32 cellular contexts compared by ENCODE assay signal in the genomic region with DNA sequence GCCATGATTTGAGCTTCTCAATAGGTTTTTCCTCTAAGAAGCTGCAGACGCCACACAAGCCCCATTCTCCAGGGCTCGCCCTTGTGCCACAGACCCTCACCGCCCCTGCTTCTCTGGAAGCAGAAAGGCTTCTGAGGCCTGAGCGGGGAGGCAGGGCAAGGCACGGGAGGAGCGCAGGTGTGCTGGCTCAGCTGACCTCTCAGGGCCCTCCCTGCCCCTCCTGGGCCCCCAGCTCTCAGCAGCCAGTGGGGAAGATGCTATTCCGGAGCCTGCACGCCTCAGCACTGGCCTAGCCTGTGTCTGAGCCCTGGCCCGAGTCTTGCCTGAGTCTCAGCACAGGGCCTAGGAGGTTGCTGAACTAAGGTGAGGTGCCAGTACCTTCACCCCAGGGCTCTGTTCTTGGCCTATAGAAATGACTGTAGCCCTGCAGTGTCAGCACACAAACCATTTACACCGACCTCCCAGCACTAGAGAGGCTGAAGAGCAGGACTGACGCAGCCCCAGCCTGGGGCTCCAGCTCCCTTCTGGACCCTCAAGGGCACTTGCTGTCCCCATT. TPM values are rescaled to one million over a fixed set of nuclear protein-coding genes. Genes with fewer than 3 reads are reported as not detected.
"Had no signal": no experiment of that assay in that cellular context is flagged by ENCODE, and none has a peak within 500 bp of the region (broad histone marks: within the 10 kb centered on the region; RNA-seq: fewer than 3 reads in every experiment).

No MANE protein-coding gene starts in this region.

- FAIRE-seq: bronchial epithelial cell, colon, endometrium, islet of Langerhans, small intestine had no signal

- H3K4me3 Mint-ChIP-seq: activated B cell treated with CpG ODN at 0.5 μM for 24 hours; activated CD8-positive, alpha-beta T cell treated with anti-CD3 and anti-CD28 coated beads for 36 hours; neural crest cell; stimulated activated naive B cell treated with anti-CD40 and anti-IgM and Interleukin-4, amounts not matched to agents 10 μg/mL and 1 μg/mL and 100 μg/mL, for 72 hours had no signal

- H3K27me3 Mint-ChIP-seq: activated B cell treated with CpG ODN at 0.5 μM for 24 hours; activated CD8-positive, alpha-beta T cell treated with anti-CD3 and anti-CD28 coated beads for 36 hours; stimulated activated naive B cell treated with anti-CD40 and anti-IgM and Interleukin-4, amounts not matched to agents 10 μg/mL and 1 μg/mL and 100 μg/mL, for 72 hours had no signal

- H3K36me3 ChIP-seq: esophagus squamous epithelium, heart right ventricle, left ventricle myocardium inferior, stomach, thyroid gland, upper lobe of right lung had no signal

- H3K4me1 ChIP-seq: esophagus squamous epithelium, heart right ventricle, left ventricle myocardium inferior, thyroid gland, upper lobe of right lung had no signal

- H3K9me3 ChIP-seq: esophagus squamous epithelium, stomach, thyroid gland, upper lobe of right lung had no signal

- H3K9me3 Mint-ChIP-seq: activated B cell treated with CpG ODN at 0.5 μM for 24 hours; activated CD8-positive, alpha-beta T cell treated with anti-CD3 and anti-CD28 coated beads for 36 hours; activated naive CD4-positive, alpha-beta T cell treated with anti-CD3 and anti-CD28 coated beads, Interleukin-2, amount 50 U/mL, for 72 hours; activated T-helper 2 cell treated with anti-CD3 and anti-CD28 coated beads, Interferon-gamma antibody, Interleukin-2, Interleukin-4, amounts not matched to agents 10 μg/mL and 5 μg/mL and 100 μg/mL, durations not matched to agents 14 hours and 24 hours and 36 hours; neural crest cell; stimulated activated naive B cell treated with anti-CD40 and anti-IgM and Interleukin-4, amounts not matched to agents 10 μg/mL and 1 μg/mL and 100 μg/mL, for 72 hours had no signal

- DNase-seq: activated B cell treated with CpG ODN at 0.5 μM for 24 hours; activated CD4-positive, alpha-beta T cell treated with anti-CD3 and anti-CD28 coated beads, Interleukin-2, amount 50 U/mL, for 1 hour; activated CD8-positive, alpha-beta T cell treated with anti-CD3 and anti-CD28 coated beads for 36 hours; activated T-cell treated with anti-CD3 and anti-CD28 coated beads, Interleukin-2, amount 50 U/mL, for 48 hours; dermis blood vessel endothelial cell; effector CD4-positive, alpha-beta T cell; esophagus squamous epithelium; foreskin melanocyte; heart right ventricle; left ventricle myocardium inferior; small intestine; stimulated activated CD4-positive, alpha-beta T cell treated with anti-CD3 and anti-CD28 coated beads, Interleukin-1b, Interleukin-23, amount 100 ng/mL, for 48 hours; stimulated activated CD4-positive, alpha-beta T cell treated with anti-CD3 and anti-CD28 coated beads, Interleukin-4, amount 100 ng/mL, for 4 hours; stimulated activated CD8-positive, alpha-beta memory T cell treated with anti-CD3 and anti-CD28 coated beads, Interleukin-4, amount 100 ng/mL, for 48 hours; stimulated activated naive B cell treated with anti-CD40 and anti-IgM and Interleukin-4, amounts not matched to agents 10 μg/mL and 1 μg/mL and 100 μg/mL, for 72 hours; stomach; T-helper 2 cell; thyroid gland; upper lobe of right lung had no signal

- H3K4me3 ChIP-seq: esophagus squamous epithelium, heart right ventricle, left ventricle myocardium inferior, stomach, thyroid gland, upper lobe of right lung had no signal

- H3K27ac ChIP-seq: epithelial cell of prostate, esophagus squamous epithelium, heart right ventricle, left ventricle myocardium inferior, stomach, thyroid gland, upper lobe of right lung had no signal

- H3K4me1 Mint-ChIP-seq: activated B cell treated with CpG ODN at 0.5 μM for 24 hours; stimulated activated naive B cell treated with anti-CD40 and anti-IgM and Interleukin-4, amounts not matched to agents 10 μg/mL and 1 μg/mL and 100 μg/mL, for 72 hours had no signal

- H3K36me3 Mint-ChIP-seq: activated naive CD4-positive, alpha-beta T cell treated with anti-CD3 and anti-CD28 coated beads, Interleukin-2, amount 50 U/mL, for 72 hours; stimulated activated naive B cell treated with anti-CD40 and anti-IgM and Interleukin-4, amounts not matched to agents 10 μg/mL and 1 μg/mL and 100 μg/mL, for 72 hours had no signal

- H3K27ac Mint-ChIP-seq: activated B cell treated with CpG ODN at 0.5 μM for 24 hours; activated CD8-positive, alpha-beta T cell treated with anti-CD3 and anti-CD28 coated beads for 36 hours; activated T-helper 2 cell treated with anti-CD3 and anti-CD28 coated beads, Interferon-gamma antibody, Interleukin-2, Interleukin-4, amounts not matched to agents 10 μg/mL and 5 μg/mL and 100 μg/mL, durations not matched to agents 14 hours and 24 hours and 36 hours; progenitor cell of endocrine pancreas; stimulated activated naive B cell treated with anti-CD40 and anti-IgM and Interleukin-4, amounts not matched to agents 10 μg/mL and 1 μg/mL and 100 μg/mL, for 72 hours had no signal

- H3K27me3 ChIP-seq: thyroid gland, upper lobe of right lung had no signal

- ATAC-seq: activated CD8-positive, alpha-beta T cell treated with anti-CD3 and anti-CD28 coated beads for 36 hours; activated naive CD4-positive, alpha-beta T cell treated with anti-CD3 and anti-CD28 coated beads, Interleukin-2, amount 50 U/mL, for 72 hours; sciatic nerve; stimulated activated naive B cell treated with anti-CD40 and anti-IgM and Interleukin-4, amounts not matched to agents 10 μg/mL and 1 μg/mL and 100 μg/mL, for 72 hours had no signal

RNA-seq across cellular contexts. Expression of a gene that starts 47.1 kb away (rescaled TPM):
- total RNA-seq: activated B cell treated with CpG ODN at 0.5 μM for 24 hours; activated CD8-positive, alpha-beta T cell treated with anti-CD3 and anti-CD28 coated beads for 36 hours; activated naive CD4-positive, alpha-beta T cell treated with anti-CD3 and anti-CD28 coated beads, Interleukin-2, amount 50 U/mL, for 72 hours; activated T-helper 2 cell treated with anti-CD3 and anti-CD28 coated beads, Interferon-gamma antibody, Interleukin-2, Interleukin-4, amounts not matched to agents 10 μg/mL and 5 μg/mL and 100 μg/mL, durations not matched to agents 14 hours and 24 hours and 36 hours; bronchial epithelial cell; dermis blood vessel endothelial cell; esophagus squamous epithelium; lung microvascular endothelial cell; mucosa of gallbladder; omental fat pad; stomach; upper lobe of right lung had no signal
- polyA plus RNA-seq: small intestine had no signal
